22 cellular contexts compared by ENCODE assay signal in the genomic region with DNA sequence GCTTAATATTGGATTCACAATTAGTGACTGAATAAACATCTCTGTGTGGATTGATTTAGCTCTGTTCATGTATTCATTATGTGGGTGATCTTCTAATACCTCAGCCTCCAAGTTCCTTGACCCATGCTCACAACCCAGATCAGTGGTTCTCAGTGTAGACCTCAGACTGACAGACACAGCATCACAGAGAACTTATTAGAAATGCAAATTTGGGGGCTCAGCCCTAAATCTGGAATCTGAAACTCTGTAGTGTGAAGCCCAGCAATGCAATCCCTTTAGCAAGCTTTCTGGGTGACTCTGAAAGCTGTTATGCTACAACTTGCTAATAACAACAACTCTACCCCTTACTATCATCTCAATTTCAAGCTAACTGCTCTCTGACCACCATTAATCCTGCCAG.
DNase-seq lines count a peak whose midpoint lies in the region; ATAC-seq and TF ChIP-seq lines count a peak whose summit lies in the region.
"Had no signal": no experiment of that assay in that cellular context is flagged by ENCODE, and none has a peak within 500 bp of the region (broad histone marks: within the 10 kb centered on the region; RNA-seq: fewer than 3 reads in every experiment).

No MANE protein-coding gene starts in this region.

- no peak overlapping the region for H3K27ac ChIP-seq in suprapubic skin
- H3K27ac ChIP-seq: foreskin keratinocyte, ovary, SJCRH30 had no signal

- H3K36me3 Mint-ChIP-seq in activated T-helper 2 cell treated with anti-CD3 and anti-CD28 coated beads, Interferon-gamma antibody, Interleukin-2, Interleukin-4, amounts not matched to agents 10 μg/mL and 5 μg/mL and 100 μg/mL, durations not matched to agents 14 hours and 24 hours and 36 hours (ENCODE audit: low read depth) = no peaks in the 10 kb centered on the region
- H3K36me3 Mint-ChIP-seq: activated naive CD4-positive, alpha-beta T cell treated with anti-CD3 and anti-CD28 coated beads, Interleukin-2, amount 10 ng/mL, durations not matched to agents 7 days and 5 days; IgD-negative memory B cell had no signal

- no peak overlapping the region for H3K4me3 ChIP-seq in suprapubic skin
- H3K4me3 ChIP-seq: ovary, SJCRH30 had no signal

- H3K4me1 Mint-ChIP-seq in activated T-helper 2 cell treated with anti-CD3 and anti-CD28 coated beads, Interferon-gamma antibody, Interleukin-2, Interleukin-4, amounts not matched to agents 10 μg/mL and 5 μg/mL and 100 μg/mL, durations not matched to agents 14 hours and 24 hours and 36 hours (ENCODE audit: low read depth) = no peaks in the 10 kb centered on the region
- H3K4me1 Mint-ChIP-seq: activated CD4-positive, alpha-beta T cell treated with anti-CD3 and anti-CD28 coated beads for 36 hours; activated naive CD4-positive, alpha-beta T cell treated with anti-CD3 and anti-CD28 coated beads, Interleukin-2, amount 10 ng/mL, durations not matched to agents 7 days and 5 days; IgD-negative memory B cell had no signal

- H3K9me3 Mint-ChIP-seq in activated T-helper 2 cell treated with anti-CD3 and anti-CD28 coated beads, Interferon-gamma antibody, Interleukin-2, Interleukin-4, amounts not matched to agents 10 μg/mL and 5 μg/mL and 100 μg/mL, durations not matched to agents 14 hours and 24 hours and 36 hours = no peaks in the 10 kb centered on the region
- H3K9me3 Mint-ChIP-seq: activated naive CD4-positive, alpha-beta T cell treated with anti-CD3 and anti-CD28 coated beads, Interleukin-2, amount 10 ng/mL, durations not matched to agents 7 days and 5 days; IgD-negative memory B cell had no signal

- no peaks in the 10 kb centered on the region for H3K27me3 ChIP-seq in suprapubic skin
- H3K27me3 ChIP-seq: foreskin keratinocyte, ovary had no signal

- no peaks in the 10 kb centered on the region for H3K4me1 ChIP-seq in suprapubic skin
- H3K4me1 ChIP-seq: foreskin keratinocyte, SJCRH30 had no signal

- H3K9me3 ChIP-seq in suprapubic skin = no peaks in the 10 kb centered on the region
- H3K9me3 ChIP-seq: ovary, SJCRH30 had no signal

- no peak for TF ChIP-seq CTCF in suprapubic skin (IDR thresholded peaks at IDR 0.05)

- TF ChIP-seq EP300 in suprapubic skin (IDR thresholded peaks at IDR 0.05) = no peak

- H3K27me3 Mint-ChIP-seq in activated T-helper 2 cell treated with anti-CD3 and anti-CD28 coated beads, Interferon-gamma antibody, Interleukin-2, Interleukin-4, amounts not matched to agents 10 μg/mL and 5 μg/mL and 100 μg/mL, durations not matched to agents 14 hours and 24 hours and 36 hours (ENCODE audit: low read depth) = peaks cover 4% of the 10 kb centered on the region
- H3K27me3 Mint-ChIP-seq: activated CD4-positive, alpha-beta T cell treated with anti-CD3 and anti-CD28 coated beads for 36 hours; activated naive CD4-positive, alpha-beta T cell treated with anti-CD3 and anti-CD28 coated beads, Interleukin-2, amount 10 ng/mL, durations not matched to agents 7 days and 5 days; IgD-negative memory B cell had no signal

- H3K36me3 ChIP-seq in suprapubic skin = no peaks in the 10 kb centered on the region
- H3K36me3 ChIP-seq: ovary, SJCRH30 had no signal

- H3K4me3 Mint-ChIP-seq in activated T-helper 2 cell treated with anti-CD3 and anti-CD28 coated beads, Interferon-gamma antibody, Interleukin-2, Interleukin-4, amounts not matched to agents 10 μg/mL and 5 μg/mL and 100 μg/mL, durations not matched to agents 14 hours and 24 hours and 36 hours (ENCODE audit: low read depth) = no peak overlapping the region
- H3K4me3 Mint-ChIP-seq: activated CD4-positive, alpha-beta T cell treated with anti-CD3 and anti-CD28 coated beads for 36 hours; activated naive CD4-positive, alpha-beta T cell treated with anti-CD3 and anti-CD28 coated beads, Interleukin-2, amount 10 ng/mL, durations not matched to agents 7 days and 5 days; IgD-negative memory B cell had no signal

- intact Hi-C loops in activated T-helper 2 cell treated with anti-CD3 and anti-CD28 coated beads, Interferon-gamma antibody, Interleukin-2, Interleukin-4, amounts not matched to agents 10 μg/mL and 5 μg/mL and 100 μg/mL, durations not matched to agents 14 hours and 24 hours and 36 hours (cut with micrococcal nuclease) = no loop called here

- no peak for DNase-seq in activated T-helper 2 cell treated with anti-CD3 and anti-CD28 coated beads, Interferon-gamma antibody, Interleukin-2, Interleukin-4, amounts not matched to agents 10 μg/mL and 5 μg/mL and 100 μg/mL, durations not matched to agents 14 hours and 24 hours and 36 hours (ENCODE audit: low spot score)
- no peak for DNase-seq in suprapubic skin (ENCODE audit: low spot score in 2 of 2)
- no peak for DNase-seq in middle frontal gyrus (ENCODE audit: extremely low spot score, low spot score)
- DNase-seq in activated CD4-positive, alpha-beta T cell treated with anti-CD3 and anti-CD28 coated beads, Interleukin-2, amount 50 U/mL, for 4 hours = no peak
- DNase-seq: activated CD4-positive, alpha-beta T cell treated with anti-CD3 and anti-CD28 coated beads for 36 hours; activated CD8-positive, alpha-beta memory T cell treated with anti-CD3 and anti-CD28 coated beads, Interleukin-2, amount 50 U/mL, for 48 hours; activated naive CD4-positive, alpha-beta T cell treated with anti-CD3 and anti-CD28 coated beads, Interleukin-2, amount 10 ng/mL, durations not matched to agents 7 days and 5 days; foreskin keratinocyte; NCI-H2081; NCI-H524 treated with DMSO at 0.1 percent for 48 hours; ovary; PC-3; SJCRH30; stimulated activated CD4-positive, alpha-beta T cell treated with anti-CD3 and anti-CD28 coated beads, Interleukin-2, amount 100 ng/mL, for 48 hours; T1000 had no signal

- ATAC-seq in GM18870 (IDR thresholded peaks at IDR 0.05; ENCODE audit: unreplicated experiment) (peak; percentile 77), GM21390 (IDR thresholded peaks at IDR 0.05; ENCODE audit: unreplicated experiment) (peak; percentile 90), HG02798 (IDR thresholded peaks at IDR 0.05; ENCODE audit: poor library complexity, unreplicated experiment) (peak; percentile 89), HG03520 (IDR thresholded peaks at IDR 0.05; ENCODE audit: unreplicated experiment) (peak; percentile 67)
- ATAC-seq: activated CD4-positive, alpha-beta T cell treated with anti-CD3 and anti-CD28 coated beads for 36 hours; foreskin keratinocyte; HCT116; left lobe of liver; PC-3 had no signal

- TF ChIP-seq POLR2A in suprapubic skin (IDR thresholded peaks at IDR 0.05) = no peak

- H3K27ac Mint-ChIP-seq in activated T-helper 2 cell treated with anti-CD3 and anti-CD28 coated beads, Interferon-gamma antibody, Interleukin-2, Interleukin-4, amounts not matched to agents 10 μg/mL and 5 μg/mL and 100 μg/mL, durations not matched to agents 14 hours and 24 hours and 36 hours = no peak overlapping the region
- H3K27ac Mint-ChIP-seq: activated CD4-positive, alpha-beta T cell treated with anti-CD3 and anti-CD28 coated beads for 36 hours; activated naive CD4-positive, alpha-beta T cell treated with anti-CD3 and anti-CD28 coated beads, Interleukin-2, amount 10 ng/mL, durations not matched to agents 7 days and 5 days; IgD-negative memory B cell had no signal
